ENCODE assay signal across 36 cellular contexts in genomic region chr2:145680276-145680675, GRCh38.
"Had no signal": no experiment of that assay in that cellular context is flagged by ENCODE, and none has a peak within 500 bp of the region (broad histone marks: within the 10 kb centered on the region; RNA-seq: fewer than 3 reads in every experiment).

No MANE protein-coding gene starts in this region.

- H3K4me1 Mint-ChIP-seq: activated CD4-positive, alpha-beta T cell treated with anti-CD3 and anti-CD28 coated beads, Interleukin-2, amount 10 ng/mL, durations not matched to agents 24 days and 14 days; activated naive CD4-positive, alpha-beta T cell treated with anti-CD3 and anti-CD28 coated beads, Interleukin-2, amount 50 U/mL, for 24 hours; activated naive CD8-positive, alpha-beta T cell treated with anti-CD3 and anti-CD28 coated beads, Interleukin-2, amount 10 ng/mL, durations not matched to agents 7 days and 5 days; central memory CD8-positive, alpha-beta T cell had no signal

- H3K9ac ChIP-seq: SK-N-SH had no signal

- H3K9me3 Mint-ChIP-seq: activated CD4-positive, alpha-beta T cell treated with anti-CD3 and anti-CD28 coated beads, Interleukin-2, amount 10 ng/mL, durations not matched to agents 24 days and 14 days; activated CD8-positive, alpha-beta T cell treated with anti-CD3 and anti-CD28 coated beads for 36 hours; activated naive CD4-positive, alpha-beta T cell treated with anti-CD3 and anti-CD28 coated beads, Interleukin-2, amount 50 U/mL, for 24 hours; activated T-cell treated with anti-CD3 and anti-CD28 coated beads, Interleukin-2, amount 50 U/mL, for 24 hours; T-helper 2 cell treated with Interferon-gamma antibody and Interleukin-4, amounts not matched to agents 5 μg/mL and 100 μg/mL, for 36 hours had no signal

- H3K27me3 Mint-ChIP-seq: activated CD4-positive, alpha-beta T cell treated with anti-CD3 and anti-CD28 coated beads, Interleukin-2, amount 10 ng/mL, durations not matched to agents 24 days and 14 days; activated CD8-positive, alpha-beta T cell treated with anti-CD3 and anti-CD28 coated beads for 36 hours; activated naive CD4-positive, alpha-beta T cell treated with anti-CD3 and anti-CD28 coated beads, Interleukin-2, amount 50 U/mL, for 24 hours; activated naive CD8-positive, alpha-beta T cell treated with anti-CD3 and anti-CD28 coated beads, Interleukin-2, amount 10 ng/mL, durations not matched to agents 7 days and 5 days had no signal

- H3K27ac ChIP-seq: adrenal gland, body of pancreas, Peyer's patch, SJSA1 had no signal

- H3K9me3 ChIP-seq: adrenal gland, body of pancreas, MG63, Peyer's patch, SJSA1, SK-N-SH had no signal

- FAIRE-seq: astrocyte, TTC549 had no signal

- H3K27ac Mint-ChIP-seq: activated CD4-positive, alpha-beta T cell treated with anti-CD3 and anti-CD28 coated beads, Interleukin-2, amount 10 ng/mL, durations not matched to agents 24 days and 14 days; activated CD8-positive, alpha-beta T cell treated with anti-CD3 and anti-CD28 coated beads for 36 hours; activated naive CD4-positive, alpha-beta T cell treated with anti-CD3 and anti-CD28 coated beads, Interleukin-2, amount 50 U/mL, for 24 hours; activated naive CD8-positive, alpha-beta T cell treated with anti-CD3 and anti-CD28 coated beads, Interleukin-2, amount 10 ng/mL, durations not matched to agents 7 days and 5 days; activated T-cell treated with anti-CD3 and anti-CD28 coated beads, Interleukin-2, amount 50 U/mL, for 24 hours; activated T-helper 2 cell treated with anti-CD3 and anti-CD28 coated beads, Interferon-gamma antibody, Interleukin-2, Interleukin-4, amounts not matched to agents 10 μg/mL and 5 μg/mL and 100 μg/mL, durations not matched to agents 14 hours and 24 hours and 36 hours; T-helper 1 cell treated with Interleukin-12 subunit alpha and Interleukin-12 subunit beta and Interleukin-4 antibody, amounts not matched to agents 30 μg/mL and 1 μg/mL, for 36 hours; T-helper 2 cell treated with Interferon-gamma antibody and Interleukin-4, amounts not matched to agents 5 μg/mL and 100 μg/mL, for 36 hours had no signal

- H3K36me3 ChIP-seq: adrenal gland, MG63, Peyer's patch, SJSA1 had no signal

- H3K4me1 ChIP-seq: adrenal gland, body of pancreas, Peyer's patch, SJSA1 had no signal

- ATAC-seq: activated CD8-positive, alpha-beta T cell treated with anti-CD3 and anti-CD28 coated beads for 36 hours; body of pancreas; PC-3 had no signal

- DNase-seq: activated CD4-positive, alpha-beta T cell treated with anti-CD3 and anti-CD28 coated beads, Interleukin-2, amount 10 ng/mL, durations not matched to agents 24 days and 14 days; activated CD4-positive, alpha-beta T cell treated with anti-CD3 and anti-CD28 coated beads, Interleukin-2, amount 50 U/mL, for 4 hours; activated CD8-positive, alpha-beta T cell treated with anti-CD3 and anti-CD28 coated beads for 36 hours; activated gamma-delta T cell; activated naive CD4-positive, alpha-beta T cell treated with Interleukin-2 at 50 U/mL for 16 hours; activated naive CD8-positive, alpha-beta T cell treated with anti-CD3 and anti-CD28 coated beads, Interleukin-2, amount 10 ng/mL, durations not matched to agents 7 days and 5 days; activated T-cell treated with anti-CD3 and anti-CD28 coated beads, Interleukin-2, amount 50 U/mL, for 24 hours; adrenal gland; body of pancreas; Karpas-422; KBM-7; MG63; NCI-H1048; NCI-H1105 treated with DMSO at 0.1 percent for 48 hours; NCI-H1436; NCI-H1694; NCI-H1930; NCI-H2081 treated with DMSO at 0.1 percent for 48 hours; NCI-H226; NCI-H446 treated with DMSO at 0.1 percent for 48 hours; NCI-H524; NCI-H69; NCI-H82; PC-3; Peyer's patch; RPMI8226; SHP77 treated with DMSO at 0.1 percent for 48 hours; SK-N-SH had no signal

- H3K36me3 Mint-ChIP-seq: activated naive CD4-positive, alpha-beta T cell treated with anti-CD3 and anti-CD28 coated beads, Interleukin-2, amount 50 U/mL, for 24 hours; activated naive CD8-positive, alpha-beta T cell treated with anti-CD3 and anti-CD28 coated beads, Interleukin-2, amount 10 ng/mL, durations not matched to agents 7 days and 5 days had no signal

- H3K4me3 Mint-ChIP-seq: activated CD4-positive, alpha-beta T cell treated with anti-CD3 and anti-CD28 coated beads, Interleukin-2, amount 10 ng/mL, durations not matched to agents 24 days and 14 days; activated CD8-positive, alpha-beta T cell treated with anti-CD3 and anti-CD28 coated beads for 36 hours; activated naive CD4-positive, alpha-beta T cell treated with anti-CD3 and anti-CD28 coated beads, Interleukin-2, amount 50 U/mL, for 24 hours; activated naive CD8-positive, alpha-beta T cell treated with anti-CD3 and anti-CD28 coated beads, Interleukin-2, amount 10 ng/mL, durations not matched to agents 7 days and 5 days; activated T-cell treated with anti-CD3 and anti-CD28 coated beads, Interleukin-2, amount 50 U/mL, for 24 hours; central memory CD8-positive, alpha-beta T cell; T-helper 1 cell treated with Interleukin-12 subunit alpha and Interleukin-12 subunit beta and Interleukin-4 antibody, amounts not matched to agents 30 μg/mL and 1 μg/mL, for 36 hours; T-helper 2 cell treated with Interferon-gamma antibody and Interleukin-4, amounts not matched to agents 5 μg/mL and 100 μg/mL, for 36 hours had no signal

- H3K4me2 ChIP-seq: SK-N-SH had no signal

- H3K4me3 ChIP-seq: adrenal gland, body of pancreas, MG63, Peyer's patch, SJSA1 had no signal

- H3K27me3 ChIP-seq: adrenal gland, body of pancreas, MG63, Peyer's patch, SJSA1 had no signal
